Comparison of ENCODE assay signal across 2 cellular contexts in genomic region chr1:100703052-100703451, GRCh38.
TF ChIP-seq lines count a peak whose summit lies in the region.

No MANE protein-coding gene starts in this region.

TF ChIP-seq in GM23338, 12 proteins besides CTCF, POLR2A, EP300 and RAD21:
- TF ChIP-seq ZNF462 (CRISPR knock-in tag; IDR thresholded peaks at IDR 0.05) (no peak), EZH2 (IDR thresholded peaks at IDR 0.05; ENCODE audit: low read depth, unreplicated experiment) (no peak), ETS1 (IDR thresholded peaks at IDR 0.05) (no peak), EZH2phosphoT487 (IDR thresholded peaks at IDR 0.05; ENCODE audit: unreplicated experiment) (no peak), ZNF331 (CRISPR knock-in tag; IDR thresholded peaks at IDR 0.05; ENCODE audit: low read depth) (no peak), ZNF114 (CRISPR knock-in tag; IDR thresholded peaks at IDR 0.05) (no peak), STAT1 (IDR thresholded peaks at IDR 0.05; ENCODE audit: unreplicated experiment) (no peak), CREB1 (CRISPR knock-in tag; IDR thresholded peaks at IDR 0.05; ENCODE audit: low read depth) (no peak), JUNB (IDR thresholded peaks at IDR 0.05; ENCODE audit: unreplicated experiment) (no peak), NANOG (IDR thresholded peaks at IDR 0.05; ENCODE audit: borderline replicate concordance) (no peak), REST (IDR thresholded peaks at IDR 0.05; ENCODE audit: unreplicated experiment) (no peak), POLR2AphosphoS5 (IDR thresholded peaks at IDR 0.05; ENCODE audit: low read depth) (no peak)

TF ChIP-seq in H1, 55 proteins besides CTCF, POLR2A, EP300 and RAD21 (continued from another document):
- TF ChIP-seq JUN (IDR thresholded peaks at IDR 0.05; ENCODE audit: low read depth, low read length) (no peak), CBX8 (IDR thresholded peaks at IDR 0.05; ENCODE audit: borderline replicate concordance, low read depth, low read length) (no peak), CEBPB (IDR thresholded peaks at IDR 0.05; ENCODE audit: low read depth, low read length) (no peak), CHD1 (IDR thresholded peaks at IDR 0.05; ENCODE audit: low read depth, low read length) (no peak), SP1 (IDR thresholded peaks at IDR 0.05; ENCODE audit: low read depth, low read length) (no peak), CBX5 (IDR thresholded peaks at IDR 0.05; ENCODE audit: low read depth, low read length) (no peak), SRF (IDR thresholded peaks at IDR 0.05; ENCODE audit: low read depth, low read length) (no peak), BACH1 (IDR thresholded peaks at IDR 0.05; ENCODE audit: low read length) (no peak), EGR1 (IDR thresholded peaks at IDR 0.05; ENCODE audit: borderline replicate concordance, low read depth, low read length) (no peak), TAF1 (IDR thresholded peaks at IDR 0.05; ENCODE audit: low read depth, low read length) (no peak), BRCA1 (IDR thresholded peaks at IDR 0.05; ENCODE audit: low read depth, low read length) (no peak), CHD7 (IDR thresholded peaks at IDR 0.05; ENCODE audit: insufficient replicate concordance, low read length) (no peak), TAF7 (optimal IDR thresholded peaks at IDR 0.05; ENCODE audit: borderline replicate concordance, low read depth, low read length) (no peak), CTBP2 (IDR thresholded peaks at IDR 0.05; ENCODE audit: borderline replicate concordance, insufficient read depth, insufficient read length, low read length) (no peak), NANOG (IDR thresholded peaks at IDR 0.05; ENCODE audit: insufficient read depth, low read depth, low read length, poor library complexity, severe bottlenecking) (no peak), TCF12 (IDR thresholded peaks at IDR 0.05; ENCODE audit: low read depth, low read length) (no peak), NRF1 (IDR thresholded peaks at IDR 0.05; ENCODE audit: low read depth, low read length) (no peak), KDM1A (IDR thresholded peaks at IDR 0.05; ENCODE audit: borderline replicate concordance, low read length) (no peak), MAX (IDR thresholded peaks at IDR 0.05) (no peak)
TF ChIP-seq in H1: peak in this region for 0.
